ENCODE assay signal across 8 cellular contexts in genomic region chr10:110918269-110918632, GRCh38.
DNase-seq lines count a peak whose midpoint lies in the region; ATAC-seq and TF ChIP-seq lines count a peak whose summit lies in the region.

No MANE protein-coding gene starts in this region.

- DNase-seq in Ammon's horn (ENCODE audit: low spot score) (peak; percentile 89), HS-5 (ENCODE audit: low read depth) (peak; percentile 79), SW 1271 (lab: John Stamatoyannopoulos, UW) (peak; percentile 66 to 89), choroid plexus epithelial cell (ENCODE audit: low read depth) (peak; percentile 98), RPMI8226 (no peak)
- peak in 2 of 3 donors; percentile 60 to 67 for DNase-seq in stimulated activated CD4-positive, alpha-beta T cell treated with anti-CD3 and anti-CD28 coated beads, TNF-alpha, amount 100 ng/mL, for 1 hour (ENCODE audit: low read depth in 3 of 3, low spot score in 1 of 3)

- peak; percentile 10 for TF ChIP-seq CTCF in choroid plexus epithelial cell (conservative IDR thresholded peaks at IDR 0.05; ENCODE audit: low read depth, low read length)

- no peak for ATAC-seq in GM21423 (IDR thresholded peaks at IDR 0.05; ENCODE audit: unreplicated experiment)

- H3K4me3 ChIP-seq in choroid plexus epithelial cell (ENCODE audit: low read depth, low read length), result peak overlapping the region; percentile 83

- H3K27me3 ChIP-seq in layer of hippocampus (ENCODE audit: control insufficient read depth, insufficient read depth, low read length), result no peaks in the 10 kb centered on the region

- H3K27ac ChIP-seq in layer of hippocampus (ENCODE audit: low read depth, low read length), result peak overlapping the region; percentile 98
